In genomic region chr7:117005449-117005848, GRCh38 we compare ENCODE assay signal across 20 cellular contexts.
"Had no signal": no experiment of that assay in that cellular context is flagged by ENCODE, and none has a peak within 500 bp of the region (broad histone marks: within the 10 kb centered on the region; RNA-seq: fewer than 3 reads in every experiment).

No MANE protein-coding gene starts in this region.

- H3K27ac Mint-ChIP-seq: activated CD8-positive, alpha-beta memory T cell treated with anti-CD3 and anti-CD28 coated beads, Interleukin-2, amount 10 ng/mL, durations not matched to agents 7 days and 5 days; activated naive CD8-positive, alpha-beta T cell; activated T-cell treated with anti-CD3 and anti-CD28 coated beads, Interleukin-2, amount 50 U/mL, for 24 hours; natural killer cell treated with Interleukin-12 subunit alpha and Interleukin-12 subunit beta and Interleukin-15 and Interleukin-18, amount 100 ng/mL, for 72 hours; stimulated activated naive CD8-positive, alpha-beta T cell treated with anti-CD3 and anti-CD28 coated beads, Interleukin-15, amount 100 ng/mL, for 72 hours had no signal

- H3K4me3 ChIP-seq: coronary artery, lung, prostate gland, right lobe of liver, testis, uterus had no signal

- H3K4me3 Mint-ChIP-seq: activated CD8-positive, alpha-beta memory T cell treated with anti-CD3 and anti-CD28 coated beads, Interleukin-2, amount 10 ng/mL, durations not matched to agents 7 days and 5 days; activated naive CD8-positive, alpha-beta T cell; activated T-cell treated with anti-CD3 and anti-CD28 coated beads, Interleukin-2, amount 50 U/mL, for 24 hours; natural killer cell treated with Interleukin-12 subunit alpha and Interleukin-12 subunit beta and Interleukin-15 and Interleukin-18, amount 100 ng/mL, for 72 hours; stimulated activated naive CD8-positive, alpha-beta T cell treated with anti-CD3 and anti-CD28 coated beads, Interleukin-15, amount 100 ng/mL, for 72 hours had no signal

- H3K27me3 Mint-ChIP-seq: activated naive CD8-positive, alpha-beta T cell; activated T-cell treated with anti-CD3 and anti-CD28 coated beads, Interleukin-2, amount 50 U/mL, for 24 hours; natural killer cell treated with Interleukin-12 subunit alpha and Interleukin-12 subunit beta and Interleukin-15 and Interleukin-18, amount 100 ng/mL, for 72 hours; stimulated activated naive CD8-positive, alpha-beta T cell treated with anti-CD3 and anti-CD28 coated beads, Interleukin-15, amount 100 ng/mL, for 72 hours had no signal

- DNase-seq: activated CD4-positive, alpha-beta T cell treated with anti-CD3 and anti-CD28 coated beads, Interleukin-2, amount 50 U/mL, for 4 hours; activated CD8-positive, alpha-beta memory T cell treated with anti-CD3 and anti-CD28 coated beads, Interleukin-2, amount 10 ng/mL, durations not matched to agents 7 days and 5 days; activated gamma-delta T cell; activated T-cell treated with anti-CD3 and anti-CD28 coated beads, Interleukin-2, amount 50 U/mL, for 24 hours; effector CD8-positive, alpha-beta T cell; glutamatergic neuron; left colon; nucleus accumbens; right lobe of liver; stimulated activated CD4-positive, alpha-beta T cell treated with anti-CD3 and anti-CD28 coated beads, Interleukin-4, amount 100 ng/mL, for 24 hours; stimulated activated naive CD8-positive, alpha-beta T cell treated with anti-CD3 and anti-CD28 coated beads, Interleukin-15, amount 100 ng/mL, for 72 hours; testis; uterus had no signal

- H3K36me3 Mint-ChIP-seq: activated CD8-positive, alpha-beta memory T cell treated with anti-CD3 and anti-CD28 coated beads, Interleukin-2, amount 10 ng/mL, durations not matched to agents 7 days and 5 days; activated naive CD8-positive, alpha-beta T cell; natural killer cell treated with Interleukin-12 subunit alpha and Interleukin-12 subunit beta and Interleukin-15 and Interleukin-18, amount 100 ng/mL, for 72 hours had no signal

- ATAC-seq: activated CD4-positive, CD25-positive, alpha-beta regulatory T cell treated with anti-CD3 and anti-CD28 coated beads, Interleukin-2, amount 50 U/mL, for 24 hours; activated CD8-positive, alpha-beta memory T cell treated with anti-CD3 and anti-CD28 coated beads, Interleukin-2, amount 10 ng/mL, durations not matched to agents 7 days and 5 days; left colon; natural killer cell treated with Interleukin-12 subunit alpha and Interleukin-12 subunit beta and Interleukin-15 and Interleukin-18, amount 100 ng/mL, for 72 hours; right lobe of liver; stimulated activated naive CD8-positive, alpha-beta T cell treated with anti-CD3 and anti-CD28 coated beads, Interleukin-15, amount 100 ng/mL, for 72 hours had no signal

- H3K9me3 Mint-ChIP-seq: activated T-cell treated with anti-CD3 and anti-CD28 coated beads, Interleukin-2, amount 50 U/mL, for 24 hours; natural killer cell treated with Interleukin-12 subunit alpha and Interleukin-12 subunit beta and Interleukin-15 and Interleukin-18, amount 100 ng/mL, for 72 hours; stimulated activated naive CD8-positive, alpha-beta T cell treated with anti-CD3 and anti-CD28 coated beads, Interleukin-15, amount 100 ng/mL, for 72 hours had no signal

- H3K36me3 ChIP-seq: prostate gland, right lobe of liver, uterus had no signal

- H3K4me1 ChIP-seq: prostate gland, right lobe of liver, testis, uterus had no signal

- H3K27ac ChIP-seq: epithelial cell of prostate, prostate gland, right lobe of liver, testis, uterus had no signal

- H3K27me3 ChIP-seq: right lobe of liver, testis, uterus had no signal

- H3K9me3 ChIP-seq: prostate gland, right lobe of liver, testis, uterus had no signal
